2 cellular contexts compared by ENCODE assay signal in genomic region chr1:173642450-173643139, GRCh38.
TF ChIP-seq lines count a peak whose summit lies in the region.

No MANE protein-coding gene starts in this region.

TF ChIP-seq in K562, 482 proteins besides CTCF, POLR2A, EP300 and RAD21:
- TF ChIP-seq CBX3 (IDR thresholded peaks at IDR 0.05; ENCODE audit: borderline replicate concordance in 1 of 2, low read length in 2 of 2) (0 out of 3 replicates have a peak, but pooled peaks of 1 of the 2 experiments have one; percentile 36), TRIM28 (IDR thresholded peaks at IDR 0.05) (peak; percentile 27; the same call in 1 of the 2 replicates), ZNF561 (CRISPR knock-in tag; conservative IDR thresholded peaks at IDR 0.05) (0 out of 2 replicates have a peak, but pooled peaks have one; percentile 30)
- TF ChIP-seq, protein P1, sequence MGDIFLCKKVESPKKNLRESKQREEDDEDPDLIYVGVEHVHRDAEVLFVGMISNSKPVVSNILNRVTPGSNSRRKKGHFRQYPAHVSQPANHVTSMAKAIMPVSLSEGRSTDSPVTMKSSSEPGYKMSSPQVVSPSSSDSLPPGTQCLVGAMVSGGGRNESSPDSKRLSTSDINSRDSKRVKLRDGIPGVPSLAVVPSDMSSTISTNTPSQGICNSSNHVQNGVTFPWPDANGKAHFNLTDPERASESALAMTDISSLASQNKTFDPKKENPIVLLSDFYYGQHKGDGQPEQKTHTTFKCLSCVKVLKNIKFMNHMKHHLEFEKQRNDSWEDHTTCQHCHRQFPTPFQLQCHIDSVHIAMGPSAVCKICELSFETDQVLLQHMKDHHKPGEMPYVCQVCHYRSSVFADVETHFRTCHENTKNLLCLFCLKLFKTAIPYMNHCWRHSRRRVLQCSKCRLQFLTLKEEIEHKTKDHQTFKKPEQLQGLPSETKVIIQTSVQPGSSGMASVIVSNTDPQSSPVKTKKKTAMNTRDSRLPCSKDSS (IDR thresholded peaks at IDR 0.05; ENCODE audit: low read depth, partially characterized antibody) = peak; percentile 34
TF ChIP-seq in K562: peak in this region for 4; not testable (repeated sequence) for 478.

TF ChIP-seq in H1, 55 proteins besides CTCF, POLR2A, EP300 and RAD21:
- TF ChIP-seq, protein P2, sequence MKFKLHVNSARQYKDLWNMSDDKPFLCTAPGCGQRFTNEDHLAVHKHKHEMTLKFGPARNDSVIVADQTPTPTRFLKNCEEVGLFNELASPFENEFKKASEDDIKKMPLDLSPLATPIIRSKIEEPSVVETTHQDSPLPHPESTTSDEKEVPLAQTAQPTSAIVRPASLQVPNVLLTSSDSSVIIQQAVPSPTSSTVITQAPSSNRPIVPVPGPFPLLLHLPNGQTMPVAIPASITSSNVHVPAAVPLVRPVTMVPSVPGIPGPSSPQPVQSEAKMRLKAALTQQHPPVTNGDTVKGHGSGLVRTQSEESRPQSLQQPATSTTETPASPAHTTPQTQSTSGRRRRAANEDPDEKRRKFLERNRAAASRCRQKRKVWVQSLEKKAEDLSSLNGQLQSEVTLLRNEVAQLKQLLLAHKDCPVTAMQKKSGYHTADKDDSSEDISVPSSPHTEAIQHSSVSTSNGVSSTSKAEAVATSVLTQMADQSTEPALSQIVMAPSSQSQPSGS (IDR thresholded peaks at IDR 0.05; ENCODE audit: low read length) = 0 out of 2 replicates have a peak, but pooled peaks have one; percentile 13
- peak; percentile 89 for TF ChIP-seq POLR2AphosphoS5 (IDR thresholded peaks at IDR 0.05; ENCODE audit: low read depth, low read length)
- peak; percentile 54 for TF ChIP-seq TAF7 (optimal IDR thresholded peaks at IDR 0.05; ENCODE audit: borderline replicate concordance, low read depth, low read length)
- 0 out of 2 replicates have a peak, but pooled peaks have one; percentile 7 for TF ChIP-seq MAFK (IDR thresholded peaks at IDR 0.05; ENCODE audit: low read depth, low read length)
- peak; percentile 56; the same call in 1 of the 2 replicates for TF ChIP-seq TAF1 (IDR thresholded peaks at IDR 0.05; ENCODE audit: low read depth, low read length)
- TF ChIP-seq TBP (IDR thresholded peaks at IDR 0.05; ENCODE audit: low read depth, low read length) = peak; percentile 88
- TF ChIP-seq SRF (IDR thresholded peaks at IDR 0.05; ENCODE audit: low read depth, low read length) = peak; percentile 47; the same call in 1 of the 2 replicates
